ENCODE assay signal across 8 cellular contexts in the genomic region with DNA sequence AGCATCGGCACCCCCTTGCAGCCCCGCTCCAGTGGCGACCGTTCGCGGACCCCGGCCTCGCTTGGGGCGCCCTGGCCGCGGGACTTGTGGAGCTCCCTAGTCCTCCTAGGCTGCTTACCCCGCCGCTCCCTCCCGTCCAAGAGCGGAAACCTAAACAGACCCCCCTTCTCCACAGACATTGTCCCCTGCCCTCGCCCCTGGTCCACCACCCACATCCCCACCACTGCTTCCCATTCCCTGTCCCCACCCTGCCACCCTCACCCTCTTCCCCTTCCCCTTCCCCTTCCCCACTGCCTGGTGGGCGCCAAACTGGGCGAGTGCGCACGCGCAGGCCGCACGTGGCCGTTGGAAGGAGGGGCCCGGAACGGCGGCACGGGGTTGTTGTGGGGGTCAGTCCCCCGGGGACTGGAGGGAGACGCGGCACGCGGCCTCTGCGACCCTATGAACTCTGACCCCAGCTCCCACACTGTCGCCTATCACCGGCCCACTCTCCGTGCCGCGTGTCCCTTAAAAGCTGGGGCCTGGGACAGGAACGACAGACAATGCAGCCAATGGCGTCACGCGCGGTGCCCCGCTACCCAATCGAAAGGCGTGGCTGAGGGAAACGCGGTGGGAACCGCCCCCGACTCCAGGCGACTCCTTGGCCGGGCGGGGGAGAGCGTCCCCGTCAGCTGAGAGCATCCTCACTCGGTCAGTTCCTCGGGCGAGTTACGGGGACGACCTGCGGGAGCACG. TPM values are rescaled to one million over a fixed set of nuclear protein-coding genes. Genes with fewer than 3 reads are reported as not detected.
DNase-seq lines count a peak whose midpoint lies in the region; ATAC-seq and TF ChIP-seq lines count a peak whose summit lies in the region.

A gene (plus strand): TSS at position 667 of the 734 bp plus-strand sequence. CDS start 103 bp downstream, outside the sequence.

- H3K9me3 ChIP-seq in mononuclear cell (ENCODE audit: low read depth, low read length), result no peaks in the 10 kb centered on the region

- TF ChIP-seq POLR2A in GM19099 (IDR thresholded peaks at IDR 0.05; ENCODE audit: extremely low read depth, insufficient read length, low read depth), result peak; percentile 7

- H3K4me3 ChIP-seq in epithelial cell of proximal tubule (ENCODE audit: low read depth, low read length) (peak within 1 kb of the TSS; percentile 65), mononuclear cell (ENCODE audit: low read length) (peak within 1 kb of the TSS; percentile 54)

- peak; percentile 71 for DNase-seq in AG09319 (ENCODE audit: extremely low read depth, low read depth)
- DNase-seq in NCI-H82 (lab: John Stamatoyannopoulos, UW), result peak; percentile 95
- peak; percentile 95 for DNase-seq in activated CD8-positive, alpha-beta memory T cell treated with anti-CD3 and anti-CD28 coated beads, Interleukin-2, amount 50 U/mL, for 4 hours
- DNase-seq in epithelial cell of proximal tubule (ENCODE audit: low read depth), result no peak
- DNase-seq in stimulated activated CD8-positive, alpha-beta memory T cell treated with anti-CD3 and anti-CD28 coated beads, Interleukin-15, amount 100 ng/mL, for 48 hours (ENCODE audit: low read depth in 2 of 2), result peak; percentile 92 to 93

- H3K4me1 ChIP-seq in mononuclear cell (ENCODE audit: insufficient read depth, low read length), result peaks cover 19% of the 10 kb centered on the region

- TF ChIP-seq CTCF in AG09319 (IDR thresholded peaks at IDR 0.05; ENCODE audit: low read depth, low read length) (no peak), epithelial cell of proximal tubule (conservative IDR thresholded peaks at IDR 0.05; ENCODE audit: low read depth, low read length) (no peak)

- no peaks in the 10 kb centered on the region for H3K27me3 ChIP-seq in mononuclear cell (ENCODE audit: insufficient read depth, low read length)

- peak; percentile 92 for ATAC-seq in HG03460 (IDR thresholded peaks at IDR 0.05; ENCODE audit: unreplicated experiment)

RNA-seq across cellular contexts. Expression of the gene that starts here (rescaled TPM):
- total RNA-seq in epithelial cell of proximal tubule, result 2.1 TPM in 1 of 2 replicates, not detected in the other
- not detected for total RNA-seq in mononuclear cell
